Comparison of ENCODE assay signal across 9 cellular contexts in genomic region chr2:165573534-165574461, GRCh38.
DNase-seq lines count a peak whose midpoint lies in the region; ATAC-seq, FAIRE-seq and TF ChIP-seq lines count a peak whose summit lies in the region.
"Had no signal": no experiment of that assay in that cellular context is flagged by ENCODE, and none has a peak within 500 bp of the region (broad histone marks: within the 10 kb centered on the region; RNA-seq: fewer than 3 reads in every experiment).

No MANE protein-coding gene starts in this region.

- POLR2A ChIA-PET in H1 (lab: Charles Lee; ENCODE audit: partially characterized antibody), result no interaction called here
- POLR2A ChIA-PET in activated CD8-positive, alpha-beta T cell treated with anti-CD3 and anti-CD28 coated beads for 36 hours (lab: Charles Lee), result no interaction called here

- H3K4me2 ChIP-seq in H9 (ENCODE audit: insufficient read depth, insufficient read length, low read length) (peak overlapping the region; percentile 78), H1 (ENCODE audit: insufficient read depth in 1 of 2, low read depth in 2 of 2, low read length in 2 of 2) (peak overlapping the region; percentile 64 to 96), mesendoderm (ENCODE audit: low read length) (peak overlapping the region; percentile 96)

- CTCF ChIA-PET in H1 (lab: Charles Lee; ENCODE audit: partially characterized antibody), result interaction anchor here (1.3 to 1.4 kb wide), 2 partner anchors 11 to 13 kb away, joined by 3 to 5 read pairs; no protein-coding TSS in a partner anchor
- CTCF ChIA-PET in activated CD8-positive, alpha-beta T cell treated with anti-CD3 and anti-CD28 coated beads for 36 hours (lab: Charles Lee), result no interaction called here

- peak overlapping the region; percentile 89 for H2AFZ ChIP-seq in H9 (ENCODE audit: low read length)
- peak overlapping the region; percentile 85 for H2AFZ ChIP-seq in H1 (ENCODE audit: low read length)

- H4K8ac ChIP-seq in H9 (replicated peaks; ENCODE audit: insufficient read length, low read depth, low read length), result no peak overlapping the region
- H4K8ac ChIP-seq in H1 (ENCODE audit: extremely low read depth, insufficient read depth, low read length), result no peak overlapping the region
- H4K8ac ChIP-seq in mesendoderm (ENCODE audit: low read depth, low read length), result peak overlapping the region; percentile 65

- H3K23ac ChIP-seq in H9 (ENCODE audit: insufficient read length, low read depth, low read length), result no peak overlapping the region
- no peak overlapping the region for H3K23ac ChIP-seq in H1 (ENCODE audit: insufficient read length)
- no peak overlapping the region for H3K23ac ChIP-seq in mesendoderm (ENCODE audit: low read length)

- H3K4me3 ChIP-seq in H1 (ENCODE audit: extremely low read depth in 1 of 4, insufficient read depth in 2 of 4, low read depth in 3 of 4, low read length in 4 of 4) (peak overlapping the region; percentile 33 to 58 (median 36); a peak in 6 of 8 replicates), mesendoderm (ENCODE audit: low read length) (peak overlapping the region; percentile 45), vagina (peak overlapping the region; percentile 32 to 36)

- H3K27me3 Mint-ChIP-seq in H9 (ENCODE audit: low read depth), result no peaks in the 10 kb centered on the region
- peaks cover 1% of the 10 kb centered on the region for H3K27me3 Mint-ChIP-seq in activated CD8-positive, alpha-beta T cell treated with anti-CD3 and anti-CD28 coated beads for 36 hours

- H3K27me3 ChIP-seq in H9 (ENCODE audit: insufficient read depth, low read length) (no peaks in the 10 kb centered on the region), H1 (replicated peaks in 1 of 4; ENCODE audit: control insufficient read depth in 3 of 4, extremely low read depth in 1 of 4, insufficient read depth in 3 of 4, low read length in 3 of 4) (no peaks in the 10 kb centered on the region), mesendoderm (ENCODE audit: insufficient read depth, low read length, poor library complexity) (no peaks in the 10 kb centered on the region), vagina (no peaks in the 10 kb centered on the region)

- TF ChIP-seq CTCF in H9 (conservative IDR thresholded peaks at IDR 0.05), result no peak
- no peak for TF ChIP-seq CTCF in H1 (IDR thresholded peaks at IDR 0.05; ENCODE audit: control extremely low read depth in 1 of 3, insufficient read depth in 1 of 3, low read depth in 1 of 3, low read length in 3 of 3)
- no peak for TF ChIP-seq CTCF in vagina (IDR thresholded peaks at IDR 0.05)
- TF ChIP-seq CTCF in activated CD8-positive, alpha-beta T cell treated with anti-CD3 and anti-CD28 coated beads for 36 hours (IDR thresholded peaks at IDR 0.05), result no peak

- H3K14ac ChIP-seq in H9 (ENCODE audit: insufficient read depth, low read length), result no peak overlapping the region
- no peak overlapping the region for H3K14ac ChIP-seq in H1 (ENCODE audit: insufficient read length)

- intact Hi-C loops in vagina (cut with DNase I), result no loop called here
- intact Hi-C loops in activated CD8-positive, alpha-beta T cell treated with anti-CD3 and anti-CD28 coated beads for 36 hours (cut with micrococcal nuclease), result no loop called here

- H4K91ac ChIP-seq in H9 (ENCODE audit: insufficient read length, low read depth, low read length) (no peak overlapping the region), H1 (replicated peaks; ENCODE audit: insufficient read length, low read length) (no peak overlapping the region)

- H3K27ac ChIP-seq in H9 (ENCODE audit: insufficient read length, low read depth, low read length) (no peak overlapping the region), H1 (ENCODE audit: low read depth, low read length) (0 out of 2 replicates have a peak overlapping the region, but pooled peaks have one; percentile 47), mesendoderm (ENCODE audit: low read depth, low read length) (no peak overlapping the region), vagina (peak overlapping the region; percentile 39)
- H3K27ac ChIP-seq: epithelial cell of prostate had no signal

- no peak overlapping the region for H2AK5ac ChIP-seq in H9 (ENCODE audit: insufficient read length, low read length)
- H2AK5ac ChIP-seq in H1 (ENCODE audit: low read depth, low read length), result no peak overlapping the region
- H2AK5ac ChIP-seq in mesendoderm (ENCODE audit: low read length), result no peak overlapping the region

- H3K18ac ChIP-seq in H9 (ENCODE audit: insufficient read length, low read depth, low read length) (no peak overlapping the region), H1 (ENCODE audit: extremely low read depth, low read length) (no peak overlapping the region), mesendoderm (ENCODE audit: low read length) (no peak overlapping the region)

- ATAC-seq in HG02852 (IDR thresholded peaks at IDR 0.05; ENCODE audit: unreplicated experiment) (no peak), GM19467 (IDR thresholded peaks at IDR 0.05; ENCODE audit: unreplicated experiment) (no peak)
- ATAC-seq in activated CD8-positive, alpha-beta T cell treated with anti-CD3 and anti-CD28 coated beads for 36 hours, result no peak

- H3K79me2 ChIP-seq in H9 (ENCODE audit: insufficient read depth, low read length) (no peaks in the 10 kb centered on the region), H1 (ENCODE audit: control insufficient read depth in 1 of 2, insufficient read depth in 2 of 2, low read length in 2 of 2) (no peaks in the 10 kb centered on the region), mesendoderm (ENCODE audit: control insufficient read depth, insufficient read depth, low read length) (no peaks in the 10 kb centered on the region)

- H3K56ac ChIP-seq in H9 (ENCODE audit: insufficient read length, low read depth, low read length) (no peak overlapping the region), H1 (replicated peaks; ENCODE audit: insufficient read length, low read depth, low read length) (no peak overlapping the region), mesendoderm (ENCODE audit: low read length) (peak overlapping the region; percentile 54)

- no peaks in the 10 kb centered on the region for H3K9me3 ChIP-seq in H9 (ENCODE audit: control insufficient read depth, low read depth, low read length)
- no peaks in the 10 kb centered on the region for H3K9me3 ChIP-seq in H1 (ENCODE audit: insufficient read depth in 2 of 2, low read depth in 1 of 2, low read length in 1 of 2)
- no peaks in the 10 kb centered on the region for H3K9me3 ChIP-seq in vagina

- TF ChIP-seq RAD21 in H1 (IDR thresholded peaks at IDR 0.05 in 1 of 2, conservative IDR thresholded peaks at IDR 0.05 in 1 of 2; ENCODE audit: low read depth in 2 of 2, low read length in 2 of 2), result peak in 1 of 2 experiments; percentile 1; a peak in 1 of 4 replicates

- DNase-seq in H9 (peak; percentile 91), NCI-H748 treated with DMSO at 0.1 percent for 48 hours (lab: John Stamatoyannopoulos, UW) (peak; percentile 93), H1 (ENCODE audit: low read depth in 1 of 2, low spot score in 2 of 2) (peak; percentile 38 to 71), mesendoderm (peak; percentile 96), vagina (ENCODE audit: extremely low spot score in 2 of 2) (no peak)
- no peak for DNase-seq in activated CD8-positive, alpha-beta T cell treated with anti-CD3 and anti-CD28 coated beads for 36 hours

- no peak overlapping the region for H3K4ac ChIP-seq in H9 (ENCODE audit: low read depth, low read length)
- H3K4ac ChIP-seq in H1 (replicated peaks; ENCODE audit: insufficient read length, low read depth, low read length), result no peak overlapping the region
- H3K4ac ChIP-seq in mesendoderm (ENCODE audit: low read depth, low read length), result no peak overlapping the region

- H2BK120ac ChIP-seq in H9 (ENCODE audit: low read depth, low read length, poor library complexity, severe bottlenecking), result no peak overlapping the region
- no peak overlapping the region for H2BK120ac ChIP-seq in H1 (replicated peaks; ENCODE audit: low read depth, low read length)
- no peak overlapping the region for H2BK120ac ChIP-seq in mesendoderm (ENCODE audit: low read depth, low read length)

- H3K4me1 ChIP-seq in H9 (ENCODE audit: insufficient read depth, low read length) (no peaks in the 10 kb centered on the region; the same call in 1 of the 2 replicates), H1 (replicated peaks in 1 of 4; ENCODE audit: control insufficient read depth in 3 of 4, insufficient read depth in 4 of 4, low read length in 3 of 4) (peaks cover 0 to 5% (median 1%) of the 10 kb centered on the region in 4 experiments; a peak in 3 of 7 replicates), mesendoderm (ENCODE audit: control insufficient read depth, low read depth, low read length) (no peaks in the 10 kb centered on the region), vagina (no peaks in the 10 kb centered on the region)

- TF ChIP-seq POLR2A in H1 (IDR thresholded peaks at IDR 0.05; ENCODE audit: control extremely low read depth in 1 of 2, low read depth in 2 of 2, low read length in 2 of 2), result no peak
- TF ChIP-seq POLR2A in vagina (IDR thresholded peaks at IDR 0.05), result no peak

- no peaks in the 10 kb centered on the region for H3K36me3 Mint-ChIP-seq in H9 (ENCODE audit: insufficient read depth in 1 of 3, low read depth in 3 of 3)
- H3K36me3 Mint-ChIP-seq in activated CD8-positive, alpha-beta T cell treated with anti-CD3 and anti-CD28 coated beads for 36 hours (ENCODE audit: low read depth), result no peaks in the 10 kb centered on the region

- no peak overlapping the region for H3T11ph ChIP-seq in H9 (ENCODE audit: low read length)

- H2BK20ac ChIP-seq in H9 (ENCODE audit: low read depth, low read length, poor library complexity, severe bottlenecking) (no peak overlapping the region), H1 (ENCODE audit: low read length) (no peak overlapping the region)

- H2BK12ac ChIP-seq in H9 (ENCODE audit: insufficient read length, low read depth, low read length), result no peak overlapping the region
- no peak overlapping the region for H2BK12ac ChIP-seq in H1 (ENCODE audit: low read depth, low read length)

- H3K36me3 ChIP-seq in H1 (ENCODE audit: control insufficient read depth in 2 of 4, insufficient read depth in 4 of 4, low read length in 3 of 4), result no peaks in the 10 kb centered on the region
- no peaks in the 10 kb centered on the region for H3K36me3 ChIP-seq in mesendoderm (ENCODE audit: control insufficient read depth, insufficient read depth, low read length)
- H3K36me3 ChIP-seq in vagina, result no peaks in the 10 kb centered on the region

- H3K23me2 ChIP-seq in H9 (ENCODE audit: insufficient read length, low read depth, low read length, poor library complexity, severe bottlenecking) (peaks cover 5% of the 10 kb centered on the region), H1 (ENCODE audit: low read depth, low read length) (peaks cover 2% of the 10 kb centered on the region; the same call in 1 of the 2 replicates)

- peaks cover 16 to 21% of the 10 kb centered on the region in 2 experiments for H3K4me1 Mint-ChIP-seq in H9
- no peaks in the 10 kb centered on the region for H3K4me1 Mint-ChIP-seq in activated CD8-positive, alpha-beta T cell treated with anti-CD3 and anti-CD28 coated beads for 36 hours (ENCODE audit: low read depth)

- no peak overlapping the region for H2BK5ac ChIP-seq in H9 (ENCODE audit: insufficient read length, low read length)
- no peak overlapping the region for H2BK5ac ChIP-seq in H1 (ENCODE audit: low read depth, low read length)
- H2BK5ac ChIP-seq in mesendoderm (ENCODE audit: low read length), result no peak overlapping the region

- no peaks in the 10 kb centered on the region for H4K20me1 ChIP-seq in H9 (ENCODE audit: control insufficient read depth, insufficient read depth, insufficient read length)
- H4K20me1 ChIP-seq in H1 (replicated peaks in 1 of 2; ENCODE audit: control insufficient read depth in 1 of 2, insufficient read depth in 2 of 2, low read length in 2 of 2), result no peaks in the 10 kb centered on the region

- no peaks in the 10 kb centered on the region for H3K79me1 ChIP-seq in H9 (ENCODE audit: insufficient read depth, low read depth, low read length, poor library complexity, severe bottlenecking)
- H3K79me1 ChIP-seq in H1 (ENCODE audit: low read depth, low read length), result no peaks in the 10 kb centered on the region
- H3K79me1 ChIP-seq in mesendoderm (ENCODE audit: low read length), result no peaks in the 10 kb centered on the region

- H3K4me3 Mint-ChIP-seq in H9, result peak overlapping the region; percentile 69 to 73
- H3K4me3 Mint-ChIP-seq in activated CD8-positive, alpha-beta T cell treated with anti-CD3 and anti-CD28 coated beads for 36 hours, result no peak overlapping the region

- H4K5ac ChIP-seq in H9 (ENCODE audit: insufficient read length, low read depth, low read length), result no peak overlapping the region
- no peak overlapping the region for H4K5ac ChIP-seq in H1 (ENCODE audit: insufficient read length, low read depth, low read length)
- no peak overlapping the region for H4K5ac ChIP-seq in mesendoderm (ENCODE audit: low read length)

- TF ChIP-seq EP300 in H1 (IDR thresholded peaks at IDR 0.05; ENCODE audit: borderline replicate concordance in 1 of 2, low read depth in 2 of 2, low read length in 2 of 2), result no peak

- WGBS in H9 (ENCODE audit: extremely low coverage, insufficient read length, low lambda C conversion rate), result no CpG with 5 or more reads among the region's 17 CpGs
- 33% methylated on average over 17 of the region's 17 CpGs; no CpG with 5 or more reads in 1 of the 2 experiments for WGBS in H1 (ENCODE audit: extremely low coverage in 1 of 2, insufficient coverage in 1 of 2, insufficient read length in 1 of 2, insufficient replicate concordance in 2 of 2, low coverage in 1 of 2, low lambda C conversion rate in 2 of 2, missing lambda C conversion rate in 1 of 2), 2 experiments
- no CpG with 5 or more reads among the region's 17 CpGs for WGBS in mesendoderm (ENCODE audit: extremely low coverage, insufficient coverage, low lambda C conversion rate)

- no peaks in the 10 kb centered on the region for H3K9me3 Mint-ChIP-seq in H9
- no peaks in the 10 kb centered on the region for H3K9me3 Mint-ChIP-seq in activated CD8-positive, alpha-beta T cell treated with anti-CD3 and anti-CD28 coated beads for 36 hours

- no peak overlapping the region for H2BK15ac ChIP-seq in H9 (ENCODE audit: low read depth, low read length)
- no peak overlapping the region for H2BK15ac ChIP-seq in H1 (ENCODE audit: low read length)
- H2BK15ac ChIP-seq in mesendoderm (replicated peaks; ENCODE audit: low read depth), result no peak overlapping the region

- H3K9ac ChIP-seq in H9 (ENCODE audit: extremely low read depth, insufficient read length, low read length) (no peak overlapping the region), H1 (replicated peaks in 1 of 4; ENCODE audit: extremely low read depth in 1 of 4, low read depth in 3 of 4, low read length in 3 of 4) (peak overlapping the region in 1 of 4 experiments; percentile 44; a peak in 1 of 7 replicates), mesendoderm (ENCODE audit: low read length) (peak overlapping the region; percentile 44)

- H3K27ac Mint-ChIP-seq in H9, result peak overlapping the region; percentile 78 to 88 (median 81)
- no peak overlapping the region for H3K27ac Mint-ChIP-seq in activated CD8-positive, alpha-beta T cell treated with anti-CD3 and anti-CD28 coated beads for 36 hours

- peak; percentile 97 for FAIRE-seq in H1 (lab: Jason Lieb, UNC)

Comparison
In these comparisons a context has a peak if more than half of its experiments do, and no peak if none do; other contexts are left out.
1. DNase-seq: peak in H9 (single experiment), NCI-H748 treated with DMSO at 0.1 percent for 48 hours (single experiment), H1 (2 of 2) and mesendoderm (single experiment); none in vagina (0 of 2) and activated CD8-positive, alpha-beta T cell treated with anti-CD3 and anti-CD28 coated beads for 36 hours (single experiment).
2. H3K27ac ChIP-seq: peak in H1 (single experiment) and vagina (single experiment); none in H9 (single experiment) and mesendoderm (single experiment).
3. Peak in every context shown above with its lines, with median percentiles within 50 percentile points of each other: H3K4me2 ChIP-seq and H3K4me3 ChIP-seq.